In the genomic region with DNA sequence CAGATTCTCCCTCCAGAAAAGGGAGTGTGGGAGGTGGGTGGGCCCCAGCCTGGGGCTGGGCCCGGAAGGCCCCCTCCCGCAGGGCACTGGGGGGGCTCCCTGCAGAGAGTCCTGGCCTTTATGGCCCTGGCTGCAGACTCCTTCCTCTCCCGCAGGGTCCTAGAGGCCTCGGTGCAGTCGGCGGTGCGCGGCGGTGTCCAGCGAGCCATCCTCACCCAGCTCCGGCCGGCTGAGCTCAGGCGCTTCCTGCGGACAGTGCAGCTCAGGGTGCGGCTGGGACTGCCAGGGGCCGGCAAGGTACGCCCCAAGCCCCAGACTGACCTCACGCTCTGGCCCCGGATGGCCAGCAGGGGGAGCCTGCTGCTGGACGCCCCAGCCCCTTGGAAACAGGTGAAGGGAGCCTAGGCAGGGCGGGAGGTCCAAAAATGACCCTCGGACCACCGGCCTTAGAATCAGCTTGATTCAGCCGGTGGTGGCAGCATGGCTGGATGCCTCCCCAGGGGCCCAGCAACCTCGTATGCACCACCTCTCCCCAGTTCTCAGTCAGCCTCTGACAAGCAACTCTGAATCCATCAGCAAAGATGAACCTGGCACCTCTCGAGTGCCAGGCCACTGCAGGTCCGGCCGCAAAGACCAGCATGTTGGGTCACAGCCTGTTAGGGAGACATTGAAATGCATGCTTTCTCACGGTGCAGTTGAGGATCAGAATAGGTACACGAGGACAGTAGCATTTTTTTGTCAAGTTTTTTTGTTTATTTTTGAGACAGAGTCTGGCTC, we compare ENCODE assay signal across 8 cellular contexts. TPM values are rescaled to one million over a fixed set of nuclear protein-coding genes. Genes with fewer than 3 reads are reported as not detected.
DNase-seq lines count a peak whose midpoint lies in the region; ATAC-seq, FAIRE-seq and TF ChIP-seq lines count a peak whose summit lies in the region.

No MANE protein-coding gene starts in this region.

- H3K9ac ChIP-seq in HepG2 (ENCODE audit: insufficient read depth, low read depth, low read length) = no peak overlapping the region

- no peak for TF ChIP-seq POLR2A in HepG2 (IDR thresholded peaks at IDR 0.05; ENCODE audit: insufficient read depth in 1 of 2, low read depth in 2 of 2, low read length in 2 of 2)

- H3K27ac ChIP-seq in HepG2 (ENCODE audit: extremely low read length, insufficient read depth, low read length) = no peak overlapping the region

- H3K27ac Mint-ChIP-seq in dendritic cell treated with granulocyte-macrophage colony-stimulating factor and Interleukin-4, amounts not matched to agents 40 ng/mL and 50 ng/mL, for 4 days = peak overlapping the region; percentile 68

- H3K36me3 ChIP-seq in HepG2 (replicated peaks in 1 of 2; ENCODE audit: control insufficient read depth in 1 of 2, insufficient read depth in 2 of 2, low read length in 2 of 2) = no peaks in the 10 kb centered on the region

- peaks cover 6% of the 10 kb centered on the region for H3K27me3 Mint-ChIP-seq in dendritic cell treated with granulocyte-macrophage colony-stimulating factor and Interleukin-4, amounts not matched to agents 40 ng/mL and 50 ng/mL, for 4 days

- H3K9me3 Mint-ChIP-seq in dendritic cell treated with granulocyte-macrophage colony-stimulating factor and Interleukin-4, amounts not matched to agents 40 ng/mL and 50 ng/mL, for 4 days = no peaks in the 10 kb centered on the region

- WGBS in HepG2 (ENCODE audit: low lambda C conversion rate) = 0% methylated on average over 6 of the region's 30 CpGs

- peaks cover 40% of the 10 kb centered on the region for H3K4me1 ChIP-seq in HepG2 (ENCODE audit: insufficient read depth, low read length)

- TF ChIP-seq EP300 in HepG2 (IDR thresholded peaks at IDR 0.05; ENCODE audit: low read depth in 2 of 2, low read length in 2 of 2) (no peak), HepG2 (CRISPR knock-in tag; IDR thresholded peaks at IDR 0.05; ENCODE audit: borderline replicate concordance) (no peak)

- peak; percentile 95 for ATAC-seq in HepG2

- H3K4me2 ChIP-seq in HepG2 (ENCODE audit: low read depth, low read length) = peak overlapping the region; percentile 68

- CTCF ChIA-PET in HepG2 (lab: Yijun Ruan, JAX; ENCODE audit: low intra/inter-chr PET ratio, low total read pairs) = interaction anchor here (0.6 to 1.5 kb wide), 2 partner anchors 23 to 801 kb away, joined by 3 to 4 read pairs; a partner anchor contains a TSS

- TF ChIP-seq CTCF in HepG2 (CRISPR knock-in tag; IDR thresholded peaks at IDR 0.05) = peak; percentile 98

- no peak overlapping the region for H2AFZ ChIP-seq in HepG2 (ENCODE audit: low read length)

- H3K4me1 Mint-ChIP-seq in dendritic cell treated with granulocyte-macrophage colony-stimulating factor and Interleukin-4, amounts not matched to agents 40 ng/mL and 50 ng/mL, for 4 days (ENCODE audit: low read depth) = peaks cover 46% of the 10 kb centered on the region

- in situ Hi-C loops in G401 (cut with HindIII; ENCODE audit: low sequenced_read_pairs) (no loop called here), HepG2 (cut with HindIII; ENCODE audit: extremely low pct_ligation_motif_present, low pct_unique_long_range_greater_than_20kb) (no loop called here)

- intact Hi-C loops in dendritic cell treated with granulocyte-macrophage colony-stimulating factor and Interleukin-4, amounts not matched to agents 40 ng/mL and 50 ng/mL, for 4 days (cut with micrococcal nuclease) = no loop called here
- intact Hi-C loops in HepG2 (cut with micrococcal nuclease; ENCODE audit: unreplicated experiment) = loop anchor here (1.0 kb wide), 1 partner anchor 18 kb away; no protein-coding TSS in a partner anchor

- no peaks in the 10 kb centered on the region for H4K20me1 ChIP-seq in HepG2 (ENCODE audit: insufficient read depth, low read length)

- peaks cover 1 to 8% of the 10 kb centered on the region in 2 experiments; a peak in 3 of 5 replicates for H3K27me3 ChIP-seq in HepG2 (ENCODE audit: control insufficient read depth in 1 of 2, insufficient read depth in 2 of 2, low read length in 2 of 2)

- TF ChIP-seq RAD21 in HepG2 (CRISPR knock-in tag; IDR thresholded peaks at IDR 0.05) = peak; percentile 84

- H3K4me3 ChIP-seq in HepG2 (replicated peaks in 1 of 3; ENCODE audit: insufficient read depth in 1 of 3, low read depth in 2 of 3, low read length in 3 of 3) = peak overlapping the region in 2 of 3 experiments; percentile 29 to 63; a peak in 4 of 6 replicates

- peaks cover 24% of the 10 kb centered on the region for H3K36me3 Mint-ChIP-seq in dendritic cell treated with granulocyte-macrophage colony-stimulating factor and Interleukin-4, amounts not matched to agents 40 ng/mL and 50 ng/mL, for 4 days (ENCODE audit: low read depth)

- no peaks in the 10 kb centered on the region for H3K79me2 ChIP-seq in HepG2 (ENCODE audit: insufficient read depth, low read length)

- H3K9me3 ChIP-seq in HepG2 (ENCODE audit: low read length) = no peaks in the 10 kb centered on the region

- BruUV-seq in HepG2 (replicated peaks; lab: Mats Ljungman, UMichigan) = no TSS peak

- DNase-seq in G401 (ENCODE audit: low spot score) = peak; percentile 63
- peak; percentile 56 for DNase-seq in HT-29 (ENCODE audit: low spot score)
- peak; percentile 33 for DNase-seq in UCSD-AML1 (lab: John Stamatoyannopoulos, UW; ENCODE audit: unreplicated experiment)
- DNase-seq in HepG2 (ENCODE audit: low spot score) = peak; percentile 64
- peak in 2 of 3 donors; percentile 24 to 28 for DNase-seq in stimulated activated CD4-positive, alpha-beta T cell treated with anti-CD3 and anti-CD28 coated beads, TNF-alpha, amount 100 ng/mL, for 48 hours (ENCODE audit: low read depth in 3 of 3)
- no peak for DNase-seq in H4 (ENCODE audit: low spot score)
- no peak for DNase-seq in DMS79 treated with DMSO at 0.1 percent for 48 hours (lab: John Stamatoyannopoulos, UW)

- no peak for FAIRE-seq in HepG2 (lab: Jason Lieb, UNC)

- POLR2A ChIA-PET in HepG2 (lab: Yijun Ruan, JAX) = interaction anchor here (0.6 to 1.5 kb wide), 5 partner anchors 9 to 124 kb away, joined by 3 to 5 read pairs (median 3); a partner anchor contains a TSS

- peak overlapping the region; percentile 59 for H3K4me3 Mint-ChIP-seq in dendritic cell treated with granulocyte-macrophage colony-stimulating factor and Interleukin-4, amounts not matched to agents 40 ng/mL and 50 ng/mL, for 4 days

RNA-seq across cellular contexts. Expression of a gene that starts 20.6 kb away (rescaled TPM):
- total RNA-seq in G401 (2014; rRNA removed; shearing (Covaris generic)) = 26.3 and 34.4 TPM in 2 replicates
- total RNA-seq in HT-29 (2014; rRNA removed; shearing (Covaris generic)) = 25.3 and 32.2 TPM in 2 replicates
- 5.0 and 8.2 TPM in 2 replicates for total RNA-seq in HepG2 (2016; rRNA removed; fragmentation: Illumina TruSeq; extraction: Trizol)
- total RNA-seq in HepG2 (2016; cell fraction: cytosol; rRNA removed; fragmentation: Illumina TruSeq; extraction: Trizol; ENCODE audit: low read depth) = 4.1 and 5.4 TPM in 2 replicates
- 4.9 and 8.0 TPM in 2 replicates for total RNA-seq in HepG2 (2016; cell fraction: insoluble cytoplasmic fraction; rRNA removed; fragmentation: Illumina TruSeq; extraction: Trizol)
- total RNA-seq in HepG2 (2016; cell fraction: membrane; rRNA removed; fragmentation: Illumina TruSeq; extraction: Trizol) = 5.9 and 7.6 TPM in 2 replicates
- 10.1 and 14.4 TPM in 2 replicates for total RNA-seq in HepG2 (2016; cell fraction: nucleus; rRNA removed; fragmentation: Illumina TruSeq; extraction: Trizol)
- 3.8 and 6.8 TPM in 2 replicates for polyA plus RNA-seq in HepG2 (2011; rRNA removed)
- 2.8 and 3.4 TPM in 2 replicates for polyA plus RNA-seq in HepG2 (2011; cell fraction: cytosol; rRNA removed)
- 11.8 and 13.3 TPM in 2 replicates for polyA plus RNA-seq in HepG2 (2011; cell fraction: nucleus; rRNA removed)
- 2.8 and 3.0 TPM in 2 replicates for polyA plus RNA-seq in HepG2 (2012)
- polyA plus RNA-seq in HepG2 (2016; cell fraction: cytosol; fragmentation: Illumina TruSeq; extraction: Trizol; ENCODE audit: low read depth) = 0.58 and 0.61 TPM in 2 replicates
- 3.6 and 4.9 TPM in 2 replicates for polyA plus RNA-seq in HepG2 (2016; cell fraction: insoluble cytoplasmic fraction; fragmentation: Illumina TruSeq; extraction: Trizol; ENCODE audit: low read depth)
- 0.73 and 0.76 TPM in 2 replicates for polyA plus RNA-seq in HepG2 (2016; cell fraction: membrane; fragmentation: Illumina TruSeq; extraction: Trizol; ENCODE audit: low read depth)
- polyA plus RNA-seq in HepG2 (2016; cell fraction: nucleus; fragmentation: Illumina TruSeq; extraction: Trizol; ENCODE audit: insufficient read depth, low read depth) = 8.2 and 9.0 TPM in 2 replicates
- polyA minus RNA-seq in HepG2 (2011; rRNA and poly(A)+ RNA removed; ENCODE audit: low replicate concordance) = 19.5 and 30.6 TPM in 2 replicates
- 2.5 and 6.1 TPM in 2 replicates for polyA minus RNA-seq in HepG2 (2011; cell fraction: cytosol; rRNA and poly(A)+ RNA removed)
- 22.8 and 22.9 TPM in 2 replicates for polyA minus RNA-seq in HepG2 (2011; cell fraction: nucleus; rRNA and poly(A)+ RNA removed)
- 3.6 and 6.0 TPM in 2 replicates for total RNA-seq in H4 (2014; rRNA removed; shearing (Covaris generic))

RNA-seq across cellular contexts. Expression of a gene that starts 20.8 kb away (rescaled TPM):
- 1.8 and 6.8 TPM in 2 replicates for total RNA-seq in G401 (2014; rRNA removed; shearing (Covaris generic))
- 9.7 TPM in 2 replicates for total RNA-seq in HT-29 (2014; rRNA removed; shearing (Covaris generic))
- 10.1 and 19.3 TPM in 2 replicates for total RNA-seq in HepG2 (2016; rRNA removed; fragmentation: Illumina TruSeq; extraction: Trizol)
- total RNA-seq in HepG2 (2016; cell fraction: cytosol; rRNA removed; fragmentation: Illumina TruSeq; extraction: Trizol; ENCODE audit: low read depth) = 3.7 and 4.0 TPM in 2 replicates
- 7.6 and 20.5 TPM in 2 replicates for total RNA-seq in HepG2 (2016; cell fraction: insoluble cytoplasmic fraction; rRNA removed; fragmentation: Illumina TruSeq; extraction: Trizol)
- 5.4 and 6.2 TPM in 2 replicates for total RNA-seq in HepG2 (2016; cell fraction: membrane; rRNA removed; fragmentation: Illumina TruSeq; extraction: Trizol)
- total RNA-seq in HepG2 (2016; cell fraction: nucleus; rRNA removed; fragmentation: Illumina TruSeq; extraction: Trizol) = 39.7 and 42.7 TPM in 2 replicates
- polyA plus RNA-seq in HepG2 (2011; rRNA removed) = 14.9 and 19.9 TPM in 2 replicates
- polyA plus RNA-seq in HepG2 (2011; cell fraction: cytosol; rRNA removed) = 8.3 and 12.0 TPM in 2 replicates
- 67.2 and 84.3 TPM in 2 replicates for polyA plus RNA-seq in HepG2 (2011; cell fraction: nucleus; rRNA removed)
- 25.5 and 26.0 TPM in 2 replicates for polyA plus RNA-seq in HepG2 (2012)
- polyA plus RNA-seq in HepG2 (2016; cell fraction: cytosol; fragmentation: Illumina TruSeq; extraction: Trizol; ENCODE audit: low read depth) = 1.4 and 1.6 TPM in 2 replicates
- polyA plus RNA-seq in HepG2 (2016; cell fraction: insoluble cytoplasmic fraction; fragmentation: Illumina TruSeq; extraction: Trizol; ENCODE audit: low read depth) = 4.8 and 8.2 TPM in 2 replicates
- polyA plus RNA-seq in HepG2 (2016; cell fraction: membrane; fragmentation: Illumina TruSeq; extraction: Trizol; ENCODE audit: low read depth) = 3.7 and 4.3 TPM in 2 replicates
- 103 and 104 TPM in 2 replicates for polyA plus RNA-seq in HepG2 (2016; cell fraction: nucleus; fragmentation: Illumina TruSeq; extraction: Trizol; ENCODE audit: insufficient read depth, low read depth)
- 10.8 and 21.4 TPM in 2 replicates for polyA minus RNA-seq in HepG2 (2011; rRNA and poly(A)+ RNA removed; ENCODE audit: low replicate concordance)
- 8.2 and 9.7 TPM in 2 replicates for polyA minus RNA-seq in HepG2 (2011; cell fraction: cytosol; rRNA and poly(A)+ RNA removed)
- polyA minus RNA-seq in HepG2 (2011; cell fraction: nucleus; rRNA and poly(A)+ RNA removed) = 37.9 and 38.6 TPM in 2 replicates
- 1.8 and 4.4 TPM in 2 replicates for total RNA-seq in H4 (2014; rRNA removed; shearing (Covaris generic))

RNA-seq across cellular contexts. Expression of a gene that starts 23.2 kb away (rescaled TPM):
- not detected in 2 replicates for total RNA-seq in G401 (2014; rRNA removed; shearing (Covaris generic))
- not detected in 2 replicates for total RNA-seq in HT-29 (2014; rRNA removed; shearing (Covaris generic))
- total RNA-seq in HepG2 (2016; rRNA removed; fragmentation: Illumina TruSeq; extraction: Trizol) = not detected in 2 replicates
- not detected in 2 replicates for total RNA-seq in HepG2 (2016; cell fraction: cytosol; rRNA removed; fragmentation: Illumina TruSeq; extraction: Trizol; ENCODE audit: low read depth)
- not detected in 2 replicates for total RNA-seq in HepG2 (2016; cell fraction: insoluble cytoplasmic fraction; rRNA removed; fragmentation: Illumina TruSeq; extraction: Trizol)
- not detected in 2 replicates for total RNA-seq in HepG2 (2016; cell fraction: membrane; rRNA removed; fragmentation: Illumina TruSeq; extraction: Trizol)
- not detected in 2 replicates for total RNA-seq in HepG2 (2016; cell fraction: nucleus; rRNA removed; fragmentation: Illumina TruSeq; extraction: Trizol)
- not detected in 2 replicates for polyA plus RNA-seq in HepG2 (2011; rRNA removed)
- not detected in 2 replicates for polyA plus RNA-seq in HepG2 (2011; cell fraction: cytosol; rRNA removed)
- 0.19 TPM in 1 of 2 replicates, not detected in the other for polyA plus RNA-seq in HepG2 (2011; cell fraction: nucleus; rRNA removed)
- polyA plus RNA-seq in HepG2 (2012) = 0.72 TPM in 1 of 2 replicates, not detected in the other
- polyA plus RNA-seq in HepG2 (2016; cell fraction: cytosol; fragmentation: Illumina TruSeq; extraction: Trizol; ENCODE audit: low read depth) = not detected in 2 replicates
- not detected in 2 replicates for polyA plus RNA-seq in HepG2 (2016; cell fraction: insoluble cytoplasmic fraction; fragmentation: Illumina TruSeq; extraction: Trizol; ENCODE audit: low read depth)
- not detected in 2 replicates for polyA plus RNA-seq in HepG2 (2016; cell fraction: membrane; fragmentation: Illumina TruSeq; extraction: Trizol; ENCODE audit: low read depth)
- not detected in 2 replicates for polyA plus RNA-seq in HepG2 (2016; cell fraction: nucleus; fragmentation: Illumina TruSeq; extraction: Trizol; ENCODE audit: insufficient read depth, low read depth)
- not detected in 2 replicates for polyA minus RNA-seq in HepG2 (2011; rRNA and poly(A)+ RNA removed; ENCODE audit: low replicate concordance)
- not detected in 2 replicates for polyA minus RNA-seq in HepG2 (2011; cell fraction: cytosol; rRNA and poly(A)+ RNA removed)
- polyA minus RNA-seq in HepG2 (2011; cell fraction: nucleus; rRNA and poly(A)+ RNA removed) = not detected in 2 replicates
- not detected in 2 replicates for total RNA-seq in H4 (2014; rRNA removed; shearing (Covaris generic))

RNA-seq across cellular contexts. Expression of a gene that starts 49.2 kb away (rescaled TPM):
- 97.2 and 147 TPM in 2 replicates for total RNA-seq in G401 (2014; rRNA removed; shearing (Covaris generic))
- 52.8 and 54.7 TPM in 2 replicates for total RNA-seq in HT-29 (2014; rRNA removed; shearing (Covaris generic))
- 15.7 and 32.0 TPM in 2 replicates for total RNA-seq in HepG2 (2016; rRNA removed; fragmentation: Illumina TruSeq; extraction: Trizol)
- total RNA-seq in HepG2 (2016; cell fraction: cytosol; rRNA removed; fragmentation: Illumina TruSeq; extraction: Trizol; ENCODE audit: low read depth) = 18.6 and 25.8 TPM in 2 replicates
- total RNA-seq in HepG2 (2016; cell fraction: insoluble cytoplasmic fraction; rRNA removed; fragmentation: Illumina TruSeq; extraction: Trizol) = 15.6 and 33.2 TPM in 2 replicates
- 23.1 and 27.7 TPM in 2 replicates for total RNA-seq in HepG2 (2016; cell fraction: membrane; rRNA removed; fragmentation: Illumina TruSeq; extraction: Trizol)
- 23.8 and 30.7 TPM in 2 replicates for total RNA-seq in HepG2 (2016; cell fraction: nucleus; rRNA removed; fragmentation: Illumina TruSeq; extraction: Trizol)
- polyA plus RNA-seq in HepG2 (2011; rRNA removed) = 28.3 and 35.4 TPM in 2 replicates
- 29.2 and 46.7 TPM in 2 replicates for polyA plus RNA-seq in HepG2 (2011; cell fraction: cytosol; rRNA removed)
- polyA plus RNA-seq in HepG2 (2011; cell fraction: nucleus; rRNA removed) = 39.3 TPM in 2 replicates
- 22.4 and 25.3 TPM in 2 replicates for polyA plus RNA-seq in HepG2 (2012)
- 25.0 and 27.3 TPM in 2 replicates for polyA plus RNA-seq in HepG2 (2016; cell fraction: cytosol; fragmentation: Illumina TruSeq; extraction: Trizol; ENCODE audit: low read depth)
- 15.8 and 17.2 TPM in 2 replicates for polyA plus RNA-seq in HepG2 (2016; cell fraction: insoluble cytoplasmic fraction; fragmentation: Illumina TruSeq; extraction: Trizol; ENCODE audit: low read depth)
- 26.4 and 29.2 TPM in 2 replicates for polyA plus RNA-seq in HepG2 (2016; cell fraction: membrane; fragmentation: Illumina TruSeq; extraction: Trizol; ENCODE audit: low read depth)
- 49.1 and 50.0 TPM in 2 replicates for polyA plus RNA-seq in HepG2 (2016; cell fraction: nucleus; fragmentation: Illumina TruSeq; extraction: Trizol; ENCODE audit: insufficient read depth, low read depth)
- polyA minus RNA-seq in HepG2 (2011; rRNA and poly(A)+ RNA removed; ENCODE audit: low replicate concordance) = 34.5 and 53.9 TPM in 2 replicates
- polyA minus RNA-seq in HepG2 (2011; cell fraction: cytosol; rRNA and poly(A)+ RNA removed) = 15.4 and 16.0 TPM in 2 replicates
- 8.0 and 8.6 TPM in 2 replicates for polyA minus RNA-seq in HepG2 (2011; cell fraction: nucleus; rRNA and poly(A)+ RNA removed)
- total RNA-seq in H4 (2014; rRNA removed; shearing (Covaris generic)) = 65.1 and 74.0 TPM in 2 replicates

Comparison
In these comparisons a context has a peak if more than half of its experiments do, and no peak if none do; other contexts are left out.
1. DNase-seq: peak in G401 (single experiment), HT-29 (single experiment), UCSD-AML1 (single experiment), HepG2 (single experiment) and stimulated activated CD4-positive, alpha-beta T cell treated with anti-CD3 and anti-CD28 coated beads, TNF-alpha, amount 100 ng/mL, for 48 hours (2 of 3); none in H4 (single experiment) and DMS79 treated with DMSO at 0.1 percent for 48 hours (single experiment).